7 cellular contexts compared by ENCODE assay signal in the genomic region with DNA sequence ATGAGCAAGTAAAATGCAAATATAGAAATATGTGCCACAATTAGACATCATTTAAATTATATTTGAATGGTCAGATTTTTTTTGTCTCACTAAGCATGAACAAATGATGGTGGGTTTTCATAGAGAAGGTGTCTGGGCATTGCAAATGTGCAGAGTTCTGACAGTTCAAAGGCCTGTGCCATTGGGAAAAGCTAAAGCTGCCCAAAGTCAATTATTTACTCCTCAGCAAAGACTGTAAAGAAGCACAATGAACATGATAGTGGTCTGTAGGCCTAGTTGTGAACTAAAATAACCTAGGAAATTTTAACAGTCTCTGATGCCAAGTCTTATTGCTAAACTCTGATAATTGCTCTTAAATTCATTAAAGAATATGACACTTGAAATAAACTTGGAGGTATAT.
"Had no signal": no experiment of that assay in that cellular context is flagged by ENCODE, and none has a peak within 500 bp of the region (broad histone marks: within the 10 kb centered on the region; RNA-seq: fewer than 3 reads in every experiment).

No MANE protein-coding gene starts in this region.

- FAIRE-seq: H1, H54, HepG2 had no signal

- DNase-seq: H9, HCEC 1CT had no signal

- H3K27ac ChIP-seq: HL-60 had no signal

- H3K4me3 ChIP-seq: GM23338 had no signal

- ATAC-seq: GM23338, HepG2 had no signal
